13 cellular contexts compared by ENCODE assay signal in genomic region chr7:41570766-41571165, GRCh38.
DNase-seq lines count a peak whose midpoint lies in the region; ATAC-seq lines count a peak whose summit lies in the region.
"Had no signal": no experiment of that assay in that cellular context is flagged by ENCODE, and none has a peak within 500 bp of the region (broad histone marks: within the 10 kb centered on the region; RNA-seq: fewer than 3 reads in every experiment).

No MANE protein-coding gene starts in this region.

- ATAC-seq in HG03139 (IDR thresholded peaks at IDR 0.05; ENCODE audit: unreplicated experiment) = no peak
- ATAC-seq: CD8-positive, alpha-beta T cell; GM12878 had no signal

- DNase-seq in DMS53 (lab: John Stamatoyannopoulos, UW) (peak; percentile 26), DMS53 treated with DMSO at 0.1 percent for 48 hours (lab: John Stamatoyannopoulos, UW; ENCODE audit: unreplicated experiment) (no peak), Daoy (ENCODE audit: low read depth) (peak; percentile 18), M059J (ENCODE audit: low read depth) (peak; percentile 26), AG08395 (ENCODE audit: low spot score) (no peak), NCI-H82 (lab: John Stamatoyannopoulos, UW) (no peak)
- DNase-seq: CD8-positive, alpha-beta T cell; DMS 273 treated with DMSO at 0.1 percent for 48 hours; DMS79; Kasumi-1; KG1 had no signal

Comparison
In these comparisons a context has a peak if more than half of its experiments do, and no peak if none do; other contexts are left out.
1. DNase-seq: peak in DMS53 (single experiment), Daoy (single experiment) and M059J (single experiment); none in DMS53 treated with DMSO at 0.1 percent for 48 hours (single experiment), AG08395 (single experiment) and NCI-H82 (single experiment).